Comparison of ENCODE assay signal across 18 cellular contexts in genomic region chr16:28165549-28166046, GRCh38. TPM values are rescaled to one million over a fixed set of nuclear protein-coding genes. Genes with fewer than 3 reads are reported as not detected.
DNase-seq lines count a peak whose midpoint lies in the region; ATAC-seq and TF ChIP-seq lines count a peak whose summit lies in the region.
"Had no signal": no experiment of that assay in that cellular context is flagged by ENCODE, and none has a peak within 500 bp of the region (broad histone marks: within the 10 kb centered on the region; RNA-seq: fewer than 3 reads in every experiment).

No MANE protein-coding gene starts in this region.

- no peak overlapping the region for H3K4me3 ChIP-seq in upper lobe of left lung
- H3K4me3 ChIP-seq: gastrocnemius medialis, Peyer's patch had no signal

- H3K9me3 ChIP-seq in T-helper 17 cell (ENCODE audit: control insufficient read depth, low read length, poor library complexity, severe bottlenecking) (no peaks in the 10 kb centered on the region), upper lobe of left lung (no peaks in the 10 kb centered on the region)
- H3K9me3 ChIP-seq: gastrocnemius medialis, Peyer's patch had no signal

- no peaks in the 10 kb centered on the region for H3K9me3 Mint-ChIP-seq in activated naive CD4-positive, alpha-beta T cell treated with anti-CD3 and anti-CD28 coated beads, Interleukin-2, amount 50 U/mL, for 24 hours
- H3K9me3 Mint-ChIP-seq in effector memory CD8-positive, alpha-beta T cell = no peaks in the 10 kb centered on the region

- peak overlapping the region; percentile 29 to 83 (median 73) for H3K27ac ChIP-seq in upper lobe of left lung

- peak overlapping the region; percentile 51 for H3K4me3 Mint-ChIP-seq in activated naive CD4-positive, alpha-beta T cell treated with anti-CD3 and anti-CD28 coated beads, Interleukin-2, amount 50 U/mL, for 24 hours
- H3K4me3 Mint-ChIP-seq in T-helper 17 cell = peak overlapping the region; percentile 15
- no peak overlapping the region for H3K4me3 Mint-ChIP-seq in effector memory CD8-positive, alpha-beta T cell

- no peak for TF ChIP-seq POLR2A in upper lobe of left lung (IDR thresholded peaks at IDR 0.05)

- H3K36me3 Mint-ChIP-seq in activated naive CD4-positive, alpha-beta T cell treated with anti-CD3 and anti-CD28 coated beads, Interleukin-2, amount 50 U/mL, for 24 hours = peaks cover 26% of the 10 kb centered on the region
- peaks cover 8% of the 10 kb centered on the region for H3K36me3 Mint-ChIP-seq in T-helper 17 cell (ENCODE audit: low read depth)
- peaks cover 62% of the 10 kb centered on the region for H3K36me3 Mint-ChIP-seq in effector memory CD8-positive, alpha-beta T cell (ENCODE audit: insufficient read depth)

- WGBS in upper lobe of left lung, 2 donors = 65 to 79% methylated on average over 2 of the region's 2 CpGs

- H3K27me3 Mint-ChIP-seq in activated naive CD4-positive, alpha-beta T cell treated with anti-CD3 and anti-CD28 coated beads, Interleukin-2, amount 50 U/mL, for 24 hours = no peaks in the 10 kb centered on the region
- no peaks in the 10 kb centered on the region for H3K27me3 Mint-ChIP-seq in T-helper 17 cell
- no peaks in the 10 kb centered on the region for H3K27me3 Mint-ChIP-seq in effector memory CD8-positive, alpha-beta T cell

- peaks cover 6 to 28% (median 16%) of the 10 kb centered on the region in 4 donors for H3K4me1 ChIP-seq in upper lobe of left lung

- TF ChIP-seq EP300 in upper lobe of left lung (IDR thresholded peaks at IDR 0.05) = no peak

- H3K4me1 Mint-ChIP-seq in activated naive CD4-positive, alpha-beta T cell treated with anti-CD3 and anti-CD28 coated beads, Interleukin-2, amount 50 U/mL, for 24 hours = peaks cover 89% of the 10 kb centered on the region
- H3K4me1 Mint-ChIP-seq in T-helper 17 cell = peaks cover 45% of the 10 kb centered on the region
- peaks cover 48 to 62% of the 10 kb centered on the region in 2 donors for H3K4me1 Mint-ChIP-seq in effector memory CD8-positive, alpha-beta T cell (ENCODE audit: low read depth in 2 of 2)

- no peak for ATAC-seq in T-helper 17 cell
- ATAC-seq in effector memory CD8-positive, alpha-beta T cell (replicated peaks) = no peak
- ATAC-seq in upper lobe of left lung (ENCODE audit: low FRiP score in 2 of 2) = peak in 1 of 2 donors; percentile 40
- no peak for ATAC-seq in HG03175 (IDR thresholded peaks at IDR 0.05; ENCODE audit: unreplicated experiment)
- ATAC-seq: gastrocnemius medialis had no signal

- TF ChIP-seq CTCF in upper lobe of left lung (IDR thresholded peaks at IDR 0.05) = no peak

- H3K36me3 ChIP-seq in upper lobe of left lung = peaks cover 11 to 58% (median 28%) of the 10 kb centered on the region in 4 donors

- H3K27ac Mint-ChIP-seq in activated naive CD4-positive, alpha-beta T cell treated with anti-CD3 and anti-CD28 coated beads, Interleukin-2, amount 50 U/mL, for 24 hours = peak overlapping the region; percentile 56
- H3K27ac Mint-ChIP-seq in T-helper 17 cell = peak overlapping the region; percentile 92
- H3K27ac Mint-ChIP-seq in effector memory CD8-positive, alpha-beta T cell = peak overlapping the region; percentile 64 to 81

- no peaks in the 10 kb centered on the region for H3K27me3 ChIP-seq in upper lobe of left lung
- H3K27me3 ChIP-seq: gastrocnemius medialis, Peyer's patch had no signal

- DNase-seq in activated naive CD4-positive, alpha-beta T cell treated with Interleukin-2 at 50 U/mL for 16 hours = no peak
- DNase-seq in T-helper 17 cell (no peak), upper lobe of left lung (no peak), midbrain (lab: John Stamatoyannopoulos, UW) (no peak), hypothalamus (lab: John Stamatoyannopoulos, UW) (no peak)
- DNase-seq in effector memory CD8-positive, alpha-beta T cell = no peak
- DNase-seq: activated CD4-positive, alpha-beta T cell treated with anti-CD3 and anti-CD28 coated beads for 48 hours; central memory CD4-positive, alpha-beta T cell; DND-41; gastrocnemius medialis; KG1; NCI-H1694 treated with DMSO at 0.1 percent for 48 hours; NCI-H524; Peyer's patch; posterior cingulate gyrus; stimulated activated CD4-positive, alpha-beta T cell treated with anti-CD3 and anti-CD28 coated beads, Interleukin-12 subunit alpha, Interleukin-12 subunit beta, amount 100 ng/mL, for 4 hours had no signal

RNA-seq across cellular contexts. Expression of gene XPO6, which starts 46.2 kb away (rescaled TPM):
- total RNA-seq in T-helper 17 cell = 100 to 1,000 TPM; 308 to 310 TPM
- 100 to 1,000 TPM in 5 of 6 donors, 10 to 100 TPM in 1; 95.5 to 256 (median 129) TPM for total RNA-seq in upper lobe of left lung

Comparison
In these comparisons a context has a peak if more than half of its experiments do, and no peak if none do; other contexts are left out.
1. H3K4me3 Mint-ChIP-seq: peak in activated naive CD4-positive, alpha-beta T cell treated with anti-CD3 and anti-CD28 coated beads, Interleukin-2, amount 50 U/mL, for 24 hours (single experiment) and T-helper 17 cell (single experiment); none in effector memory CD8-positive, alpha-beta T cell (0 of 2).
2. Peak in every context shown above with its lines, with median percentiles within 50 percentile points of each other: H3K27ac Mint-ChIP-seq.